ENCODE assay signal across 7 cellular contexts in the genomic region with DNA sequence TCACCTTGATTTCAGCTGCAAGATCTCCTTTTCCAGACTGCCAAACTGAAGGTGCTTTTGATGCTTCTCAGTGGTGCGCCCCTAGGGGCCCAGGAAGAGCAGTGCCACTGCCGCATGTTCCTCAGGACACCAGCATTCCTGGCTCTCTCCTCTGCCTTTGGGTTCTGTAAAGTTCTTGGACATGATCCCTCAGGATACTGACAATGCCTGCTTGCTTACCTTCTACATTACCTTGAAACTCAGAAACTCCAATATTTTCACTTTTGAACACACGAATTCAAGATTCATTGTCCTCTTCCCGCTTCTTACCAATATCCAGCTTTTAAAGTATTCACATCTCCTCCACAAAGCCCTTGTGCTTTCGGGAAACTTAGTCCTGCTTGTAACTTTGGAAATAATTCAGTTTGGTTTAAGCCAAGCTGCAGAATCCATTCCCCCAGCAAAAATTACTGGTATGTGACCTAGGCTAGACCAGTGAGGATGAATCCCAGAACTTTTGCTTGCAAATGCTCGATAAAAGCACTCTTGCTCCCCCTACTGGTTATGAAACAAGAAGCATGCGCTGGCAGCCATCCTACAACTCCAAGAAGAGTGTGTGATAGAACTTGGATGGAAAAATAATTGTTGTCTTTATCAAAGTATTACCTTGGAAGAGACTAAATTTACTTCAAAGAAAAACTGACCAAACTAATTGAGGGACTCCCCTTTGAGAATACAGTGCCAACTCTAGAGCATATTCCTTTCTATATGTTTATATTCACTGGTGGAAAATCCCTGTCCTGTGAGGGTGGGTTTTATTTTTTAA. TPM values are rescaled to one million over a fixed set of nuclear protein-coding genes. Genes with fewer than 3 reads are reported as not detected.
DNase-seq lines count a peak whose midpoint lies in the region; ATAC-seq, FAIRE-seq and TF ChIP-seq lines count a peak whose summit lies in the region.

No MANE protein-coding gene starts in this region.

- H3K4me3 Mint-ChIP-seq in IgD-negative memory B cell: peak overlapping the region; percentile 41 to 86 (median 78)

- peak; percentile 38 for FAIRE-seq in RCC 7860 (lab: Jason Lieb, UNC)

- DNase-seq in GM04503 (ENCODE audit: low read depth) (peak; percentile 37), RCC 7860 (ENCODE audit: low spot score) (peak; percentile 43), cardiac muscle cell (ENCODE audit: low read depth in 1 of 2, low spot score in 1 of 2) (peak; percentile 83 to 92), posterior cingulate gyrus (peak in 9 of 10 donors; percentile 34 to 93 (median 63))
- peak in 1 of 2 donors; percentile 43 for DNase-seq in activated naive CD4-positive, alpha-beta T cell treated with anti-CD3 and anti-CD28 coated beads, Interleukin-2, amount 50 U/mL, for 72 hours (ENCODE audit: low spot score in 2 of 2)

- no peaks in the 10 kb centered on the region for H3K36me3 ChIP-seq in cardiac muscle cell

- ATAC-seq in GM21786 (IDR thresholded peaks at IDR 0.05; ENCODE audit: unreplicated experiment): peak; percentile 42
- ATAC-seq in activated naive CD4-positive, alpha-beta T cell treated with anti-CD3 and anti-CD28 coated beads, Interleukin-2, amount 50 U/mL, for 72 hours: peak; percentile 39 to 52

- H3K9me3 Mint-ChIP-seq in IgD-negative memory B cell: no peaks in the 10 kb centered on the region
- no peaks in the 10 kb centered on the region for H3K9me3 Mint-ChIP-seq in activated naive CD4-positive, alpha-beta T cell treated with anti-CD3 and anti-CD28 coated beads, Interleukin-2, amount 50 U/mL, for 72 hours

- H3K4me1 Mint-ChIP-seq in IgD-negative memory B cell: peaks cover 16 to 24% (median 22%) of the 10 kb centered on the region in 3 donors

- peak; percentile 89 for TF ChIP-seq CTCF in cardiac muscle cell (IDR thresholded peaks at IDR 0.05; ENCODE audit: low read depth, low read length)

- peaks cover 2% of the 10 kb centered on the region for H3K36me3 Mint-ChIP-seq in IgD-negative memory B cell
- peaks cover 16 to 37% of the 10 kb centered on the region in 2 donors for H3K36me3 Mint-ChIP-seq in activated naive CD4-positive, alpha-beta T cell treated with anti-CD3 and anti-CD28 coated beads, Interleukin-2, amount 50 U/mL, for 72 hours

- H3K27ac ChIP-seq in cardiac muscle cell: no peak overlapping the region

- peaks cover 14% of the 10 kb centered on the region for H3K27me3 ChIP-seq in cardiac muscle cell

- intact Hi-C loops in posterior cingulate gyrus (cut with DNase I): no loop called here

- peak overlapping the region; percentile 80 to 97 (median 83) for H3K27ac Mint-ChIP-seq in IgD-negative memory B cell
- H3K27ac Mint-ChIP-seq in activated naive CD4-positive, alpha-beta T cell treated with anti-CD3 and anti-CD28 coated beads, Interleukin-2, amount 50 U/mL, for 72 hours: peak overlapping the region; percentile 94 to 97

- no peaks in the 10 kb centered on the region for H3K27me3 Mint-ChIP-seq in IgD-negative memory B cell

- H3K4me1 ChIP-seq in cardiac muscle cell (ENCODE audit: low read depth): no peaks in the 10 kb centered on the region

- no peak overlapping the region for H3K4me3 ChIP-seq in cardiac muscle cell

- H3K9me3 ChIP-seq in cardiac muscle cell (ENCODE audit: low read depth): no peaks in the 10 kb centered on the region

RNA-seq across cellular contexts. Expression of gene OR5B21, which starts 16.5 kb away (rescaled TPM):
- polyA plus RNA-seq in IgD-negative memory B cell (not detected), cardiac muscle cell (not detected in 2 replicates)
- under 1 TPM; 0.66 to 0.74 TPM for total RNA-seq in activated naive CD4-positive, alpha-beta T cell treated with anti-CD3 and anti-CD28 coated beads, Interleukin-2, amount 50 U/mL, for 72 hours
- not detected in 2 replicates for total RNA-seq in cardiac muscle cell

RNA-seq across cellular contexts. Expression of gene LPXN, which starts 51.2 kb away (rescaled TPM):
- polyA plus RNA-seq in IgD-negative memory B cell (141 TPM), cardiac muscle cell (3.0 TPM in 2 replicates)
- total RNA-seq in activated naive CD4-positive, alpha-beta T cell treated with anti-CD3 and anti-CD28 coated beads, Interleukin-2, amount 50 U/mL, for 72 hours: 100 to 1,000 TPM; 177 to 422 TPM
- 3.5 and 4.1 TPM in 2 replicates for total RNA-seq in cardiac muscle cell

RNA-seq across cellular contexts. Expression of gene ZFP91, which starts 54.4 kb away (rescaled TPM):
- polyA plus RNA-seq in IgD-negative memory B cell: 6.3 TPM
- total RNA-seq in activated naive CD4-positive, alpha-beta T cell treated with anti-CD3 and anti-CD28 coated beads, Interleukin-2, amount 50 U/mL, for 72 hours: 10 to 100 TPM; 37.7 to 79.7 TPM
- total RNA-seq in cardiac muscle cell: 17.3 and 22.6 TPM in 2 replicates
- polyA plus RNA-seq in cardiac muscle cell: 12.3 and 19.6 TPM in 2 replicates

Comparison
In these comparisons a context has a peak if more than half of its experiments do, and no peak if none do; other contexts are left out.
1. RNA of gene LPXN, which starts 51.2 kb away (total RNA-seq): 177 to 422 TPM in activated naive CD4-positive, alpha-beta T cell treated with anti-CD3 and anti-CD28 coated beads, Interleukin-2, amount 50 U/mL, for 72 hours; 3.5 to 4.1 TPM in cardiac muscle cell; every median in the first group is over 10 times any median in the second.